In the genomic region with DNA sequence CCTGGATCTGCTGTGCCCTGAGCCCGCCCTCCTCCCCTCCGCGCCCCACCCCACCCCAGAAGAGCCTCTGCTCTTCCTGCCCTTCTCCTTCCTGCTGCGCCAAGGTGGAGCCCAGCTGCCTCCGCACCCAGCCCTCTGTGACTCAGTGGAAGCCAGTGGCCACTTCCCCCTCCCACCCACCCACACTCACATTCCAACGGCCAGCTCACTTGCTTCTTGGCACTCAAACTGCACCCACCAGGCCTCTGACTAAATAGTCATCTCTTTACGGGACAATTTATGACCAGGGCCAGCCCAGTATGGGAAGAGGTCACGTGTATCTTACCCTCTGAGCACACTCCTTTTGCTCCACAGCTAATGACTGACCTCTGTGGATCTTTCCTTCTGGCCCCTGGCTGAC, we compare ENCODE assay signal across 10 cellular contexts.
DNase-seq lines count a peak whose midpoint lies in the region; ATAC-seq and TF ChIP-seq lines count a peak whose summit lies in the region.
"Had no signal": no experiment of that assay in that cellular context is flagged by ENCODE, and none has a peak within 500 bp of the region (broad histone marks: within the 10 kb centered on the region; RNA-seq: fewer than 3 reads in every experiment).

No MANE protein-coding gene starts in this region.

- no peak overlapping the region for H2AFZ ChIP-seq in OCI-LY1 (ENCODE audit: low read length)

- H3K27me3 ChIP-seq in OCI-LY1 (ENCODE audit: insufficient read depth, low read length) (no peaks in the 10 kb centered on the region), psoas muscle (ENCODE audit: insufficient read depth in 3 of 3, low read length in 2 of 3) (no peaks in the 10 kb centered on the region)

- H3K9me2 ChIP-seq in OCI-LY1 (ENCODE audit: low read depth, low read length), result no peaks in the 10 kb centered on the region

- TF ChIP-seq CTCF in OCI-LY1 (IDR thresholded peaks at IDR 0.05; ENCODE audit: low read length) (no peak), psoas muscle (IDR thresholded peaks at IDR 0.05) (no peak)

- peak overlapping the region; percentile 88 for H3K27ac ChIP-seq in OCI-LY1 (ENCODE audit: low read depth, low read length, poor library complexity, severe bottlenecking)
- no peak overlapping the region for H3K27ac ChIP-seq in psoas muscle

- H4K20me1 ChIP-seq in OCI-LY1 (ENCODE audit: insufficient read depth, low read length), result no peaks in the 10 kb centered on the region

- intact Hi-C loops in psoas muscle (cut with DNase I), result loop anchor here in 1 of 2 donors (10.0 kb wide), 1 partner anchor 194 kb away; no protein-coding TSS in a partner anchor

- in situ Hi-C loops in Caki2 (cut with HindIII; ENCODE audit: low pct_unique_long_range_greater_than_20kb, low sequenced_read_pairs), result no loop called here

- H3K4me3 ChIP-seq in OCI-LY1 (ENCODE audit: low read depth, low read length, poor library complexity, severe bottlenecking) (no peak overlapping the region), psoas muscle (no peak overlapping the region)

- H3K36me3 ChIP-seq in OCI-LY1 (ENCODE audit: insufficient read depth, low read length) (no peaks in the 10 kb centered on the region), psoas muscle (ENCODE audit: insufficient read depth in 1 of 2, low read depth in 1 of 2) (no peaks in the 10 kb centered on the region)

- DNase-seq in Caki2 (ENCODE audit: low read depth) (peak; percentile 90), psoas muscle (peak in 1 of 2 donors; percentile 24), NCI-H1436 (lab: John Stamatoyannopoulos, UW) (no peak)
- DNase-seq: activated CD8-positive, alpha-beta memory T cell treated with anti-CD3 and anti-CD28 coated beads for 24 hours; cortex of kidney had no signal

- no peak overlapping the region for H3K4me2 ChIP-seq in OCI-LY1 (ENCODE audit: low read length)

- ATAC-seq in esophagus mucosa (peak; percentile 84), psoas muscle (peak in 3 of 4 donors; percentile 33 to 51 (median 49)), HG02973 (IDR thresholded peaks at IDR 0.05; ENCODE audit: unreplicated experiment) (no peak), HG03159 (IDR thresholded peaks at IDR 0.05; ENCODE audit: unreplicated experiment) (no peak), GM21447 (IDR thresholded peaks at IDR 0.05; ENCODE audit: unreplicated experiment) (no peak)

- no peaks in the 10 kb centered on the region for H3K79me2 ChIP-seq in OCI-LY1 (ENCODE audit: insufficient read depth, low read length)

- H3K4me1 ChIP-seq in OCI-LY1 (ENCODE audit: insufficient read depth, low read length, severe bottlenecking) (peaks cover 47% of the 10 kb centered on the region), psoas muscle (peaks cover 4% of the 10 kb centered on the region)

- H3K9me3 ChIP-seq in OCI-LY1 (ENCODE audit: low read length) (no peaks in the 10 kb centered on the region), psoas muscle (no peaks in the 10 kb centered on the region)

- H3F3A ChIP-seq in OCI-LY1 (ENCODE audit: insufficient read depth, low read length), result 0 out of 2 replicates have a peak, but pooled peaks cover 3% of the 10 kb centered on the region

- 57 to 76% (median 61%) methylated on average over 7 to 8 of the region's 8 CpGs for WGBS in psoas muscle, 3 donors

- no peak overlapping the region for H3K9ac ChIP-seq in OCI-LY1 (ENCODE audit: low read length)

Comparison
In these comparisons a context has a peak if more than half of its experiments do, and no peak if none do; other contexts are left out.
1. ATAC-seq: peak in esophagus mucosa (single experiment) and psoas muscle (3 of 4); none in HG02973 (single experiment), HG03159 (single experiment) and GM21447 (single experiment).